Comparison of ENCODE assay signal across 8 cellular contexts in genomic region chr4:109729563-109730293, GRCh38. TPM values are rescaled to one million over a fixed set of nuclear protein-coding genes. Genes with fewer than 3 reads are reported as not detected.
A peak's percentile ranks its signal among the peaks of the same experiment; 100 is the strongest.
DNase-seq lines count a peak whose midpoint lies in the region; ATAC-seq lines count a peak whose summit lies in the region.

PLA2G12A (minus strand) TSS chr4:109730070; CDS start chr4:109729809, 261 bp downstream.

- H3K27me3 ChIP-seq in CD8-positive, alpha-beta memory T cell (ENCODE audit: insufficient read depth, low read length, poor library complexity, severe bottlenecking): no peaks in the 10 kb centered on the region
- no peaks in the 10 kb centered on the region for H3K27me3 ChIP-seq in mononuclear cell (ENCODE audit: insufficient read depth, low read length)

- no peaks in the 10 kb centered on the region for H3K27me3 Mint-ChIP-seq in CD8-positive, alpha-beta memory T cell

- no peaks in the 10 kb centered on the region for H3K36me3 ChIP-seq in CD8-positive, alpha-beta memory T cell (ENCODE audit: insufficient read depth, low read length)

- H3K4me3 Mint-ChIP-seq in CD8-positive, alpha-beta memory T cell: peak within 1 kb of the TSS; percentile 86 to 94 (median 91)

- peak within 1 kb of the TSS; percentile 89 for H3K4me3 ChIP-seq in CD8-positive, alpha-beta memory T cell (ENCODE audit: low read length)
- peak within 1 kb of the TSS; percentile 73 for H3K4me3 ChIP-seq in mononuclear cell (ENCODE audit: low read length)

- peak; percentile 71 to 88 (median 84) for DNase-seq in CD8-positive, alpha-beta memory T cell
- DNase-seq in NK-92 treated with Interleukin-12 subunit alpha and Interleukin-12 subunit beta, amount 100 ng/mL, for 24 hours (lab: John Stamatoyannopoulos, UW): peak; percentile 16
- DNase-seq in activated CD8-positive, alpha-beta memory T cell treated with anti-CD3 and anti-CD28 coated beads, Interleukin-2, amount 50 U/mL, for 24 hours (ENCODE audit: extremely low read depth): peak; percentile 8
- DNase-seq in epidermal melanocyte (ENCODE audit: insufficient read length, low spot score): peak; percentile 38
- peak; percentile 47 to 57 for DNase-seq in stimulated activated CD8-positive, alpha-beta memory T cell treated with anti-CD3 and anti-CD28 coated beads, Interleukin-4, amount 100 ng/mL, for 1 hour (ENCODE audit: low read depth in 2 of 2, low spot score in 1 of 2)

- H3K36me3 Mint-ChIP-seq in CD8-positive, alpha-beta memory T cell: peaks cover 6 to 12% (median 8%) of the 10 kb centered on the region in 3 donors

- peaks cover 18 to 30% (median 28%) of the 10 kb centered on the region in 3 donors for H3K4me1 Mint-ChIP-seq in CD8-positive, alpha-beta memory T cell

- ATAC-seq in GM19452 (IDR thresholded peaks at IDR 0.05; ENCODE audit: unreplicated experiment): peak; percentile 85
- peak; percentile 74 for ATAC-seq in HG03571 (IDR thresholded peaks at IDR 0.05; ENCODE audit: unreplicated experiment)

- H3K9me3 ChIP-seq in CD8-positive, alpha-beta memory T cell (ENCODE audit: low read length): no peaks in the 10 kb centered on the region
- no peaks in the 10 kb centered on the region for H3K9me3 ChIP-seq in mononuclear cell (ENCODE audit: low read depth, low read length)

- CTCF ChIA-PET in CD8-positive, alpha-beta memory T cell (lab: Charles Lee): interaction anchor here (1.3 to 1.7 kb wide), 3 partner anchors 26 to 297 kb away, joined by 3 to 7 read pairs (median 5); partner anchors contain the start of genes CASP6 and SEC24B

- POLR2A ChIA-PET in CD8-positive, alpha-beta memory T cell (lab: Charles Lee): interaction anchor here (1.0 to 2.1 kb wide), 3 partner anchors 26 to 296 kb away, joined by 4 to 6 read pairs (median 6); partner anchors contain the start of genes MCUB and SEC24B

- peak within 1 kb of the TSS; percentile 73 to 92 (median 86) for H3K27ac Mint-ChIP-seq in CD8-positive, alpha-beta memory T cell

- peaks cover 12% of the 10 kb centered on the region for H3K4me1 ChIP-seq in CD8-positive, alpha-beta memory T cell (ENCODE audit: insufficient read depth, low read length)
- peaks cover 7% of the 10 kb centered on the region for H3K4me1 ChIP-seq in mononuclear cell (ENCODE audit: insufficient read depth, low read length)

- H3K27ac ChIP-seq in CD8-positive, alpha-beta memory T cell (ENCODE audit: low read depth, low read length): peak within 1 kb of the TSS; percentile 79

- no peaks in the 10 kb centered on the region for H3K9me3 Mint-ChIP-seq in CD8-positive, alpha-beta memory T cell

RNA-seq across cellular contexts. Expression of gene PLA2G12A, which starts in this region (rescaled TPM):
- 10 to 100 TPM; 16.8 to 23.0 TPM for total RNA-seq in CD8-positive, alpha-beta memory T cell
- 44.5 TPM for polyA plus RNA-seq in CD8-positive, alpha-beta memory T cell
- total RNA-seq in mononuclear cell: 24.6 TPM

Comparison
In these comparisons a context has a peak if more than half of its experiments do, and no peak if none do; other contexts are left out.
1. Peak in every context shown above with its lines: DNase-seq, ATAC-seq, H3K4me3 ChIP-seq and H3K27ac ChIP-seq.
2. DNase-seq: peak in every context shown above with its lines; median percentile 84 in CD8-positive, alpha-beta memory T cell; 52 in stimulated activated CD8-positive, alpha-beta memory T cell treated with anti-CD3 and anti-CD28 coated beads, Interleukin-4, amount 100 ng/mL, for 1 hour; 38 in epidermal melanocyte; 16 in NK-92 treated with Interleukin-12 subunit alpha and Interleukin-12 subunit beta, amount 100 ng/mL, for 24 hours; 8 in activated CD8-positive, alpha-beta memory T cell treated with anti-CD3 and anti-CD28 coated beads, Interleukin-2, amount 50 U/mL, for 24 hours.